In the genomic region with DNA sequence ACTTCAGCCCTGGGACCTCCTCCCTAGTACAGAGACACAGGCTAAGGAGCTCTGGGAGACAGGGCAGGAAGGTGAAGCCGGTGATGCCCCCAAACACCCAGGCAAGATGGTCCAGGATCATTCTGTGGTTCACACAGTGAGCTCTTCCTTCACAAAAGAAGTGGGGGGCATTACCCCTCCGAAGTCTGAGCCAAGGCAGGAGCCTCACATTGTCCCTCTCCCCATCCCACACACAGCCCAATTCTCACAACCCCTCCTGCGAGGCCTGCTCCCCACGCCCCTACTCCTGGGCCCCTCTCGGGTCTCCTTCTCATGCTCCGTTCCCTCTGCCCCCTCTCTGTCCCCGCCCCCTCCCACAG, we compare ENCODE assay signal across 9 cellular contexts. TPM values are rescaled to one million over a fixed set of nuclear protein-coding genes. Genes with fewer than 3 reads are reported as not detected.
A peak's percentile ranks its signal among the peaks of the same experiment; 100 is the strongest.
DNase-seq lines count a peak whose midpoint lies in the region; ATAC-seq and TF ChIP-seq lines count a peak whose summit lies in the region.
"Had no signal": no experiment of that assay in that cellular context is flagged by ENCODE, and none has a peak within 500 bp of the region (broad histone marks: within the 10 kb centered on the region; RNA-seq: fewer than 3 reads in every experiment).

No MANE protein-coding gene starts in this region.

- H3K4me3 ChIP-seq in A673 (ENCODE audit: low read depth, low read length, poor library complexity, severe bottlenecking), result no peak overlapping the region
- H3K4me3 ChIP-seq in HUES64 (ENCODE audit: low read length), result peak overlapping the region; percentile 38

- no peaks in the 10 kb centered on the region for H3K9me3 Mint-ChIP-seq in neural crest cell

- POLR2A ChIA-PET in A673 (lab: Charles Lee; ENCODE audit: low non-redundant PET), result no interaction called here

- peaks cover 24% of the 10 kb centered on the region for H3K4me1 ChIP-seq in A673 (ENCODE audit: insufficient read depth, low read length, poor library complexity, severe bottlenecking)
- peaks cover 31% of the 10 kb centered on the region for H3K4me1 ChIP-seq in HUES64 (ENCODE audit: insufficient read depth, low read length)

- no peaks in the 10 kb centered on the region for H3K27me3 Mint-ChIP-seq in neural crest cell (ENCODE audit: low read depth)

- H3K27ac ChIP-seq in A673 (ENCODE audit: low read depth, low read length, poor library complexity, severe bottlenecking), result peak overlapping the region; percentile 59
- no peak overlapping the region for H3K27ac ChIP-seq in HUES64 (ENCODE audit: low read depth, low read length)
- peak overlapping the region; percentile 87 for H3K27ac ChIP-seq in cingulate gyrus (ENCODE audit: low read depth, low read length)

- CTCF ChIA-PET in A673 (lab: Charles Lee), result interaction anchor here (1.8 to 2.1 kb wide), 2 partner anchors 9 to 11 kb away, joined by 4 to 8 read pairs; a partner anchor contains a TSS

- no peaks in the 10 kb centered on the region for H3K36me3 ChIP-seq in A673 (ENCODE audit: insufficient read depth, low read length, poor library complexity, severe bottlenecking)
- no peaks in the 10 kb centered on the region for H3K36me3 ChIP-seq in HUES64 (ENCODE audit: insufficient read depth, low read length)

- no peaks in the 10 kb centered on the region for H3K27me3 ChIP-seq in A673 (replicated peaks; ENCODE audit: insufficient read depth, low read depth, low read length, poor library complexity)
- H3K27me3 ChIP-seq in HUES64 (ENCODE audit: insufficient read depth, low read length), result no peaks in the 10 kb centered on the region

- 38% methylated on average over 7 of the region's 7 CpGs for WGBS in HUES64

- H3K36me3 Mint-ChIP-seq in neural crest cell (ENCODE audit: low read depth), result no peaks in the 10 kb centered on the region

- intact Hi-C loops in A673 (cut with micrococcal nuclease; ENCODE audit: unreplicated experiment), result no loop called here

- H3K27ac Mint-ChIP-seq in neural crest cell (ENCODE audit: unreplicated experiment), result peak overlapping the region; percentile 67

- TF ChIP-seq CTCF in A673 (conservative IDR thresholded peaks at IDR 0.05; ENCODE audit: low read depth, low read length) (no peak), neural crest cell (conservative IDR thresholded peaks at IDR 0.05) (no peak)

- BruUV-seq in A673 (replicated peaks; lab: Mats Ljungman, UMichigan), result no TSS peak

- peaks cover 59% of the 10 kb centered on the region for H3K4me1 Mint-ChIP-seq in neural crest cell

- DNase-seq in A673 (ENCODE audit: low spot score) (no peak), neural crest cell (ENCODE audit: low read depth, low spot score) (no peak), DMS53 (lab: John Stamatoyannopoulos, UW) (no peak)
- DNase-seq in stimulated activated CD4-positive, alpha-beta T cell treated with anti-CD3 and anti-CD28 coated beads, Interleukin-2, amount 100 ng/mL, for 48 hours, result no peak
- DNase-seq: NCI-H446 treated with DMSO at 0.1 percent for 48 hours had no signal

- peak overlapping the region; percentile 28; the same call in 1 of the 2 replicates for H3K9ac ChIP-seq in HUES64 (ENCODE audit: low read depth, low read length)

- ATAC-seq in GM21360 (IDR thresholded peaks at IDR 0.05; ENCODE audit: unreplicated experiment), result no peak
- ATAC-seq in GM18870 (IDR thresholded peaks at IDR 0.05; ENCODE audit: unreplicated experiment), result no peak

- no peak overlapping the region for H3K4me3 Mint-ChIP-seq in neural crest cell

- H3K9me3 ChIP-seq in A673 (ENCODE audit: low read depth, low read length, poor library complexity, severe bottlenecking), result no peaks in the 10 kb centered on the region
- no peaks in the 10 kb centered on the region for H3K9me3 ChIP-seq in HUES64 (ENCODE audit: insufficient read depth, low read depth, low read length)

RNA-seq across cellular contexts. Expression of a gene that starts 10.7 kb away (rescaled TPM):
- 18.3 and 21.8 TPM in 2 replicates for total RNA-seq in A673 (2021)
- 9.3 TPM for polyA plus RNA-seq in HUES64 (2013, experiment 1 of 2)
- polyA plus RNA-seq in HUES64 (2013, experiment 2 of 2), result 8.1 TPM
- total RNA-seq in neural crest cell, result 12.2 and 17.3 TPM in 2 replicates
